ENCODE assay signal across 22 cellular contexts in the genomic region with DNA sequence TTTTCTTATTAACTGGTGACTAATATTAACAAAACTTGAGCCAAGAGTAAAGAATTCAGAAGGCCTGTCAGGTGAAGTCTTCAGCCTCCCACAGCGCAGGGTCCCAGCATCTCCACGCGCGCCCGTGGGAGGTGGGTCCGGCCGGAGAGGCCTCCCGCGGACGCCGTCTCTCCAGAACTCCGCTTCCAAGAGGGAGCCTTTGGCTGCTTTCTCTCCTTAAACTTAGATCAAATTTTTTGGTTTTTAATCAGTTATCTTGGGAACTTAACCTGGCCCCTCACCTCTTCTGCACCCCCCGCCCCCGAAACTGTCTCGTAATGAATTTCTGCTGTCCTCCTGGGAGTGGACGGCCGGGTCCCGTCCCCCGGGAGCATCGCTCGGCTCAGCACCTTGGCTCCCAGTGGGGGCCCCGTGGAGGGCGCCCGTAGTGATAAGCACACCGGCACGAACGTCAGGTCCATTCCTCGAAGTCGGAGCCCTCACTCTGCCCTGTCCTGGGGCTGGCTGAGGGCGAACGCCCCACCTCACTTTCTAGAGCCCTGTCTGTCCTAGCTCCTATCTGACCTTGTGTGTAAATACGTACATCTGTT.
"Had no signal": no experiment of that assay in that cellular context is flagged by ENCODE, and none has a peak within 500 bp of the region (broad histone marks: within the 10 kb centered on the region; RNA-seq: fewer than 3 reads in every experiment).

No MANE protein-coding gene starts in this region.

- H3K4me1 ChIP-seq: breast epithelium, pancreas, psoas muscle, uterus had no signal

- H3K27me3 ChIP-seq: breast epithelium, hepatocyte, pancreas, right atrium auricular region, uterus had no signal

- H2AFZ ChIP-seq: hepatocyte had no signal

- H3K27me3 Mint-ChIP-seq: activated naive CD8-positive, alpha-beta T cell; central memory CD8-positive, alpha-beta T cell; effector memory CD8-positive, alpha-beta T cell had no signal

- ATAC-seq: effector memory CD8-positive, alpha-beta T cell; left lobe of liver; natural killer cell; pancreas; psoas muscle had no signal

- H3K4me3 ChIP-seq: breast epithelium, hepatocyte, pancreas, psoas muscle, right atrium auricular region, uterus had no signal

- H3K4me2 ChIP-seq: hepatocyte had no signal

- H3K36me3 Mint-ChIP-seq: activated naive CD8-positive, alpha-beta T cell; natural killer cell; WTC11 had no signal

- H3K27ac ChIP-seq: breast epithelium, hepatocyte, neutrophil, pancreas, psoas muscle, right atrium auricular region, uterus had no signal

- H3K4me3 Mint-ChIP-seq: activated naive CD8-positive, alpha-beta T cell; central memory CD8-positive, alpha-beta T cell; effector memory CD8-positive, alpha-beta T cell; immature natural killer cell; mesothelial cell of epicardium; natural killer cell; WTC11 had no signal

- H3K79me2 ChIP-seq: hepatocyte had no signal

- DNase-seq: activated CD4-positive, alpha-beta T cell treated with anti-CD3 and anti-CD28 coated beads, Interleukin-2, amount 50 U/mL, for 48 hours; activated gamma-delta T cell treated with Interleukin-2 at 50 U/mL for 16 hours; amniotic stem cell; effector memory CD8-positive, alpha-beta T cell; glutamatergic neuron; immature natural killer cell; natural killer cell; psoas muscle; stimulated activated CD4-positive, alpha-beta T cell treated with anti-CD3 and anti-CD28 coated beads, Interleukin-12 subunit alpha, Interleukin-12 subunit beta, amount 100 ng/mL, for 4 hours; T-helper 1 cell; trophoblast cell; uterus had no signal

- H3K27ac Mint-ChIP-seq: activated naive CD8-positive, alpha-beta T cell; immature natural killer cell; mesothelial cell of epicardium; natural killer cell; WTC11 had no signal

- H3K9me3 Mint-ChIP-seq: central memory CD8-positive, alpha-beta T cell; effector memory CD8-positive, alpha-beta T cell; immature natural killer cell; mesothelial cell of epicardium; natural killer cell; WTC11 had no signal

- H3K36me3 ChIP-seq: breast epithelium, uterus had no signal

- H3K9me3 ChIP-seq: breast epithelium, neutrophil, pancreas, psoas muscle, right atrium auricular region, uterus had no signal
